In genomic region chr20:47118201-47118600, GRCh38 we compare ENCODE assay signal across 14 cellular contexts.
DNase-seq lines count a peak whose midpoint lies in the region; ATAC-seq and TF ChIP-seq lines count a peak whose summit lies in the region.
"Had no signal": no experiment of that assay in that cellular context is flagged by ENCODE, and none has a peak within 500 bp of the region (broad histone marks: within the 10 kb centered on the region; RNA-seq: fewer than 3 reads in every experiment).

No MANE protein-coding gene starts in this region.

- H3K27ac ChIP-seq in HEK293 (ENCODE audit: extremely low read depth, low read depth, low read length) (peak overlapping the region; percentile 24; the same call in 1 of the 2 replicates), coronary artery (peak overlapping the region; percentile 9 to 63), thyroid gland (peak overlapping the region in 2 of 3 donors; percentile 0 to 6)
- H3K27ac ChIP-seq in naive thymus-derived CD4-positive, alpha-beta T cell (ENCODE audit: low read depth, low read length) = no peak overlapping the region
- H3K27ac ChIP-seq: brain microvascular endothelial cell, Peyer's patch had no signal

- TF ChIP-seq POLR2A in thyroid gland (IDR thresholded peaks at IDR 0.05) = no peak

- H3K4me3 Mint-ChIP-seq in mesothelial cell of epicardium = no peak overlapping the region
- no peak overlapping the region for H3K4me3 Mint-ChIP-seq in naive thymus-derived CD4-positive, alpha-beta T cell

- H3K9me3 ChIP-seq in HEK293 (ENCODE audit: control insufficient read depth, insufficient read depth, low read depth, low read length) (no peaks in the 10 kb centered on the region), thyroid gland (no peaks in the 10 kb centered on the region)
- H3K9me3 ChIP-seq in naive thymus-derived CD4-positive, alpha-beta T cell (ENCODE audit: control insufficient read depth in 2 of 3, low read length in 3 of 3) = no peaks in the 10 kb centered on the region
- H3K9me3 ChIP-seq: Peyer's patch had no signal

- WGBS in thyroid gland, 2 donors = 55 to 57% methylated on average over 4 of the region's 4 CpGs

- H3K4me1 ChIP-seq in HEK293 (ENCODE audit: control insufficient read depth, insufficient read depth, low read length) (peaks cover 7% of the 10 kb centered on the region), thyroid gland (no peaks in the 10 kb centered on the region)
- no peaks in the 10 kb centered on the region for H3K4me1 ChIP-seq in naive thymus-derived CD4-positive, alpha-beta T cell (ENCODE audit: control insufficient read depth in 2 of 2, insufficient read depth in 2 of 2, low read length in 2 of 2)
- H3K4me1 ChIP-seq: Peyer's patch had no signal

- TF ChIP-seq CTCF in HEK293 (tag by site-specific recombination; IDR thresholded peaks at IDR 0.05) (no peak), coronary artery (IDR thresholded peaks at IDR 0.05) (no peak), mesothelial cell of epicardium (IDR thresholded peaks at IDR 0.05; ENCODE audit: unreplicated experiment) (no peak), thyroid gland (IDR thresholded peaks at IDR 0.05) (no peak)

- H3K27ac Mint-ChIP-seq in mesothelial cell of epicardium = peak overlapping the region; percentile 70
- no peak overlapping the region for H3K27ac Mint-ChIP-seq in naive thymus-derived CD4-positive, alpha-beta T cell

- POLR2A ChIA-PET in HEK293 (lab: Yijun Ruan, JAX) = no interaction called here
- POLR2A ChIA-PET in naive thymus-derived CD4-positive, alpha-beta T cell (lab: Charles Lee) = no interaction called here

- no peaks in the 10 kb centered on the region for H3K27me3 ChIP-seq in thyroid gland
- H3K27me3 ChIP-seq in naive thymus-derived CD4-positive, alpha-beta T cell (ENCODE audit: control insufficient read depth in 2 of 2, insufficient read depth in 2 of 2, low read length in 2 of 2) = no peaks in the 10 kb centered on the region
- H3K27me3 ChIP-seq: brain microvascular endothelial cell, Peyer's patch had no signal

- peaks cover 8% of the 10 kb centered on the region for H3K9me3 Mint-ChIP-seq in mesothelial cell of epicardium
- peaks cover 0 to 8% (median 2%) of the 10 kb centered on the region in 11 donors for H3K9me3 Mint-ChIP-seq in naive thymus-derived CD4-positive, alpha-beta T cell

- peaks cover 14% of the 10 kb centered on the region for H3K4me1 Mint-ChIP-seq in mesothelial cell of epicardium
- no peaks in the 10 kb centered on the region for H3K4me1 Mint-ChIP-seq in naive thymus-derived CD4-positive, alpha-beta T cell

- DNase-seq in coronary artery (ENCODE audit: low spot score) (no peak), mesothelial cell of epicardium (ENCODE audit: low spot score in 2 of 2, unreplicated experiment in 2 of 2) (no peak), thyroid gland (no peak), NCI-H82 treated with DMSO at 0.1 percent for 48 hours (lab: John Stamatoyannopoulos, UW; ENCODE audit: unreplicated experiment) (no peak), NCI-H774 (lab: John Stamatoyannopoulos, UW) (no peak)
- no peak for DNase-seq in naive thymus-derived CD4-positive, alpha-beta T cell
- DNase-seq: brain microvascular endothelial cell; effector CD8-positive, alpha-beta T cell; mesenchymal stem cell; NCI-H1930; NCI-H526 treated with DMSO at 0.1 percent for 48 hours; Peyer's patch had no signal

- no peak for ATAC-seq in naive thymus-derived CD4-positive, alpha-beta T cell
- ATAC-seq in GM19328 (IDR thresholded peaks at IDR 0.05; ENCODE audit: unreplicated experiment) = no peak

- H3K36me3 ChIP-seq in HEK293 (ENCODE audit: control insufficient read depth in 2 of 2, insufficient read depth in 1 of 2, low read length in 2 of 2) = no peaks in the 10 kb centered on the region
- no peaks in the 10 kb centered on the region for H3K36me3 ChIP-seq in thyroid gland
- H3K36me3 ChIP-seq in naive thymus-derived CD4-positive, alpha-beta T cell (ENCODE audit: control insufficient read depth in 2 of 3, insufficient read depth in 3 of 3, low read length in 3 of 3) = no peaks in the 10 kb centered on the region
- H3K36me3 ChIP-seq: brain microvascular endothelial cell, Peyer's patch had no signal

- H3K27me3 Mint-ChIP-seq in mesothelial cell of epicardium (ENCODE audit: low read depth) = no peaks in the 10 kb centered on the region
- H3K27me3 Mint-ChIP-seq in naive thymus-derived CD4-positive, alpha-beta T cell = peaks cover 13 to 48% (median 22%) of the 10 kb centered on the region in 5 donors

- intact Hi-C loops in thyroid gland (cut with DNase I) = no loop called here
- intact Hi-C loops in naive thymus-derived CD4-positive, alpha-beta T cell (cut with micrococcal nuclease) = no loop called here

- CTCF ChIA-PET in HEK293 (lab: Yijun Ruan, JAX) = no interaction called here
- CTCF ChIA-PET in naive thymus-derived CD4-positive, alpha-beta T cell (lab: Charles Lee) = interaction anchor here (1.0 kb wide), 1 partner anchor 63 kb away, joined by 3 read pairs; no protein-coding TSS in a partner anchor

- H3K4me3 ChIP-seq in HEK293 (ENCODE audit: low read depth, low read length) (no peak overlapping the region), coronary artery (no peak overlapping the region), thyroid gland (replicated peaks in 1 of 3) (no peak overlapping the region)
- H3K4me3 ChIP-seq in naive thymus-derived CD4-positive, alpha-beta T cell (ENCODE audit: low read length) = no peak overlapping the region
- H3K4me3 ChIP-seq: Peyer's patch had no signal

- H3K36me3 Mint-ChIP-seq in mesothelial cell of epicardium = peaks cover 2% of the 10 kb centered on the region
- H3K36me3 Mint-ChIP-seq in naive thymus-derived CD4-positive, alpha-beta T cell = peaks cover 0 to 9% (median 0%) of the 10 kb centered on the region in 5 donors

TF ChIP-seq in HEK293, 187 proteins besides CTCF, POLR2A, EP300 and RAD21:
- TF ChIP-seq GFI1B (tag by site-specific recombination; IDR thresholded peaks at IDR 0.05) = peak; percentile 14; the same call in 1 of the 2 replicates
- TF ChIP-seq, protein P1, sequence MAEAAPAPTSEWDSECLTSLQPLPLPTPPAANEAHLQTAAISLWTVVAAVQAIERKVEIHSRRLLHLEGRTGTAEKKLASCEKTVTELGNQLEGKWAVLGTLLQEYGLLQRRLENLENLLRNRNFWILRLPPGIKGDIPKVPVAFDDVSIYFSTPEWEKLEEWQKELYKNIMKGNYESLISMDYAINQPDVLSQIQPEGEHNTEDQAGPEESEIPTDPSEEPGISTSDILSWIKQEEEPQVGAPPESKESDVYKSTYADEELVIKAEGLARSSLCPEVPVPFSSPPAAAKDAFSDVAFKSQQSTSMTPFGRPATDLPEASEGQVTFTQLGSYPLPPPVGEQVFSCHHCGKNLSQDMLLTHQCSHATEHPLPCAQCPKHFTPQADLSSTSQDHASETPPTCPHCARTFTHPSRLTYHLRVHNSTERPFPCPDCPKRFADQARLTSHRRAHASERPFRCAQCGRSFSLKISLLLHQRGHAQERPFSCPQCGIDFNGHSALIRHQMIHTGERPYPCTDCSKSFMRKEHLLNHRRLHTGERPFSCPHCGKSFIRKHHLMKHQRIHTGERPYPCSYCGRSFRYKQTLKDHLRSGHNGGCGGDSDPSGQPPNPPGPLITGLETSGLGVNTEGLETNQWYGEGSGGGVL (tag by site-specific recombination; IDR thresholded peaks at IDR 0.05) = peak; percentile 31; the same call in 1 of the 2 replicates
- no peak for TF ChIP-seq ZNF248 (tag by site-specific recombination; IDR thresholded peaks at IDR 0.05)
- peak; percentile 92 for TF ChIP-seq ZNF341 (tag by site-specific recombination; IDR thresholded peaks at IDR 0.05; ENCODE audit: low read depth)
- no peak for TF ChIP-seq MYNN (tag by site-specific recombination; IDR thresholded peaks at IDR 0.05; ENCODE audit: borderline replicate concordance)
- no peak for TF ChIP-seq ZNF214 (tag by site-specific recombination; IDR thresholded peaks at IDR 0.05; ENCODE audit: borderline replicate concordance)
TF ChIP-seq in HEK293: peak in this region for 3.
